Comparison of ENCODE assay signal across 2 cellular contexts in the genomic region with DNA sequence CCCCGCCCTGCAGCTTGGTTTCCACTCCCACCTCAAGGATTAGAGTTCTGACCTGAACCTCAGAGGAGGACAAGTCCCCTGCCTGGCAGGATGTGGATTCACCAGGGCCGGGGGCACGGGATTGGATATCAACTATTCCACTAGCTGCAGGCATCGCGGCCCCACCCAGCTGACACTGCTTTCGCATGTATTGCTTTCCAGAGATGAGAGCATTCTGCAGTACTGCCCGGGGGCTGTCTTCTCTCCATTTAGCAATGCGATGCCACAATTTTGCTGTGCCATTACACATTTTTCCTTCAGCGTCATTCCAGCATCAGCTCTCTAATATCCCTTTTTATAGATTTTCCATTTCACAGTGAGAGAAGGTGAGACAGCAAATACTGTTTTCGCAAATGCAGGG.
TF ChIP-seq lines count a peak whose summit lies in the region.

No MANE protein-coding gene starts in this region.

TF ChIP-seq in liver, 16 proteins besides CTCF, POLR2A, EP300 and RAD21:
- TF ChIP-seq HNF4A (conservative IDR thresholded peaks at IDR 0.05) (no peak), YY1 (IDR thresholded peaks at IDR 0.05) (no peak), GABPA (IDR thresholded peaks at IDR 0.05 in 1 of 2, conservative IDR thresholded peaks at IDR 0.05 in 1 of 2) (no peak), JUND (IDR thresholded peaks at IDR 0.05) (no peak), MAX (IDR thresholded peaks at IDR 0.05) (no peak), FOXA1 (IDR thresholded peaks at IDR 0.05) (no peak), TAF1 (conservative IDR thresholded peaks at IDR 0.05) (no peak), RXRA (IDR thresholded peaks at IDR 0.05) (no peak), EGR1 (IDR thresholded peaks at IDR 0.05; ENCODE audit: low read depth in 2 of 2) (no peak), SP1 (IDR thresholded peaks at IDR 0.05) (no peak), FOXA2 (IDR thresholded peaks at IDR 0.05) (no peak)
- TF ChIP-seq, protein P1, sequence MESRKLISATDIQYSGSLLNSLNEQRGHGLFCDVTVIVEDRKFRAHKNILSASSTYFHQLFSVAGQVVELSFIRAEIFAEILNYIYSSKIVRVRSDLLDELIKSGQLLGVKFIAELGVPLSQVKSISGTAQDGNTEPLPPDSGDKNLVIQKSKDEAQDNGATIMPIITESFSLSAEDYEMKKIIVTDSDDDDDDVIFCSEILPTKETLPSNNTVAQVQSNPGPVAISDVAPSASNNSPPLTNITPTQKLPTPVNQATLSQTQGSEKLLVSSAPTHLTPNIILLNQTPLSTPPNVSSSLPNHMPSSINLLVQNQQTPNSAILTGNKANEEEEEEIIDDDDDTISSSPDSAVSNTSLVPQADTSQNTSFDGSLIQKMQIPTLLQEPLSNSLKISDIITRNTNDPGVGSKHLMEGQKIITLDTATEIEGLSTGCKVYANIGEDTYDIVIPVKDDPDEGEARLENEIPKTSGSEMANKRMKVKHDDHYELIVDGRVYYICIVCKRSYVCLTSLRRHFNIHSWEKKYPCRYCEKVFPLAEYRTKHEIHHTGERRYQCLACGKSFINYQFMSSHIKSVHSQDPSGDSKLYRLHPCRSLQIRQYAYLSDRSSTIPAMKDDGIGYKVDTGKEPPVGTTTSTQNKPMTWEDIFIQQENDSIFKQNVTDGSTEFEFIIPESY (IDR thresholded peaks at IDR 0.05), result no peak
- TF ChIP-seq, protein P2, sequence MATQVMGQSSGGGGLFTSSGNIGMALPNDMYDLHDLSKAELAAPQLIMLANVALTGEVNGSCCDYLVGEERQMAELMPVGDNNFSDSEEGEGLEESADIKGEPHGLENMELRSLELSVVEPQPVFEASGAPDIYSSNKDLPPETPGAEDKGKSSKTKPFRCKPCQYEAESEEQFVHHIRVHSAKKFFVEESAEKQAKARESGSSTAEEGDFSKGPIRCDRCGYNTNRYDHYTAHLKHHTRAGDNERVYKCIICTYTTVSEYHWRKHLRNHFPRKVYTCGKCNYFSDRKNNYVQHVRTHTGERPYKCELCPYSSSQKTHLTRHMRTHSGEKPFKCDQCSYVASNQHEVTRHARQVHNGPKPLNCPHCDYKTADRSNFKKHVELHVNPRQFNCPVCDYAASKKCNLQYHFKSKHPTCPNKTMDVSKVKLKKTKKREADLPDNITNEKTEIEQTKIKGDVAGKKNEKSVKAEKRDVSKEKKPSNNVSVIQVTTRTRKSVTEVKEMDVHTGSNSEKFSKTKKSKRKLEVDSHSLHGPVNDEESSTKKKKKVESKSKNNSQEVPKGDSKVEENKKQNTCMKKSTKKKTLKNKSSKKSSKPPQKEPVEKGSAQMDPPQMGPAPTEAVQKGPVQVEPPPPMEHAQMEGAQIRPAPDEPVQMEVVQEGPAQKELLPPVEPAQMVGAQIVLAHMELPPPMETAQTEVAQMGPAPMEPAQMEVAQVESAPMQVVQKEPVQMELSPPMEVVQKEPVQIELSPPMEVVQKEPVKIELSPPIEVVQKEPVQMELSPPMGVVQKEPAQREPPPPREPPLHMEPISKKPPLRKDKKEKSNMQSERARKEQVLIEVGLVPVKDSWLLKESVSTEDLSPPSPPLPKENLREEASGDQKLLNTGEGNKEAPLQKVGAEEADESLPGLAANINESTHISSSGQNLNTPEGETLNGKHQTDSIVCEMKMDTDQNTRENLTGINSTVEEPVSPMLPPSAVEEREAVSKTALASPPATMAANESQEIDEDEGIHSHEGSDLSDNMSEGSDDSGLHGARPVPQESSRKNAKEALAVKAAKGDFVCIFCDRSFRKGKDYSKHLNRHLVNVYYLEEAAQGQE (IDR thresholded peaks at IDR 0.05), result no peak

TF ChIP-seq in HepG2, 621 proteins besides CTCF, POLR2A, EP300 and RAD21:
- TF ChIP-seq, protein P3, sequence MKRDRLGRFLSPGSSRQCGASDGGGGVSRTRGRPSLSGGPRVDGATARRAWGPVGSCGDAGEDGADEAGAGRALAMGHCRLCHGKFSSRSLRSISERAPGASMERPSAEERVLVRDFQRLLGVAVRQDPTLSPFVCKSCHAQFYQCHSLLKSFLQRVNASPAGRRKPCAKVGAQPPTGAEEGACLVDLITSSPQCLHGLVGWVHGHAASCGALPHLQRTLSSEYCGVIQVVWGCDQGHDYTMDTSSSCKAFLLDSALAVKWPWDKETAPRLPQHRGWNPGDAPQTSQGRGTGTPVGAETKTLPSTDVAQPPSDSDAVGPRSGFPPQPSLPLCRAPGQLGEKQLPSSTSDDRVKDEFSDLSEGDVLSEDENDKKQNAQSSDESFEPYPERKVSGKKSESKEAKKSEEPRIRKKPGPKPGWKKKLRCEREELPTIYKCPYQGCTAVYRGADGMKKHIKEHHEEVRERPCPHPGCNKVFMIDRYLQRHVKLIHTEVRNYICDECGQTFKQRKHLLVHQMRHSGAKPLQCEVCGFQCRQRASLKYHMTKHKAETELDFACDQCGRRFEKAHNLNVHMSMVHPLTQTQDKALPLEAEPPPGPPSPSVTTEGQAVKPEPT (CRISPR knock-in tag; IDR thresholded peaks at IDR 0.05; ENCODE audit: low read depth), result no peak
- no peak for TF ChIP-seq ZNF382 (CRISPR knock-in tag; IDR thresholded peaks at IDR 0.05; ENCODE audit: borderline replicate concordance)
- no peak for TF ChIP-seq MAZ (IDR thresholded peaks at IDR 0.05; ENCODE audit: borderline replicate concordance, low read depth, low read length)
- no peak for TF ChIP-seq MAZ (CRISPR knock-in tag; IDR thresholded peaks at IDR 0.05; ENCODE audit: low read depth)
- TF ChIP-seq FOXA1 (IDR thresholded peaks at IDR 0.05), result no peak
- no peak for TF ChIP-seq FOXA1 (CRISPR knock-in tag; IDR thresholded peaks at IDR 0.05)
- no peak for TF ChIP-seq ZNF773 (CRISPR knock-in tag; IDR thresholded peaks at IDR 0.05; ENCODE audit: borderline replicate concordance)
- TF ChIP-seq NCOA1 (CRISPR knock-in tag; IDR thresholded peaks at IDR 0.05), result no peak
- TF ChIP-seq ZNF644 (CRISPR knock-in tag; IDR thresholded peaks at IDR 0.05; ENCODE audit: low read depth), result no peak
- TF ChIP-seq SMAD9 (CRISPR knock-in tag; IDR thresholded peaks at IDR 0.05), result no peak
- no peak for TF ChIP-seq MAX (IDR thresholded peaks at IDR 0.05)
- no peak for TF ChIP-seq NCOR1 (IDR thresholded peaks at IDR 0.05; ENCODE audit: borderline replicate concordance, low read length)
- no peak for TF ChIP-seq KDM6A (CRISPR knock-in tag; IDR thresholded peaks at IDR 0.05; ENCODE audit: low read depth)
- TF ChIP-seq MEIS1 (CRISPR knock-in tag; IDR thresholded peaks at IDR 0.05; ENCODE audit: borderline replicate concordance), result no peak
- TF ChIP-seq HHEX (CRISPR knock-in tag; IDR thresholded peaks at IDR 0.05), result no peak
- no peak for TF ChIP-seq SRY (CRISPR knock-in tag; IDR thresholded peaks at IDR 0.05)
- TF ChIP-seq HIVEP1 (CRISPR knock-in tag; IDR thresholded peaks at IDR 0.05), result no peak
- no peak for TF ChIP-seq ZNF598 (CRISPR knock-in tag; IDR thresholded peaks at IDR 0.05; ENCODE audit: borderline replicate concordance)
- TF ChIP-seq ATF1 (CRISPR knock-in tag; IDR thresholded peaks at IDR 0.05), result no peak
- no peak for TF ChIP-seq ZNF816 (CRISPR knock-in tag; IDR thresholded peaks at IDR 0.05; ENCODE audit: borderline replicate concordance)
- no peak for TF ChIP-seq SIX4 (CRISPR knock-in tag; IDR thresholded peaks at IDR 0.05)
- TF ChIP-seq ZNF792 (CRISPR knock-in tag; IDR thresholded peaks at IDR 0.05), result no peak
